In genomic region chr16:2857451-2858244, GRCh38 we compare ENCODE assay signal across 10 cellular contexts. TPM values are rescaled to one million over a fixed set of nuclear protein-coding genes. Genes with fewer than 3 reads are reported as not detected.
DNase-seq lines count a peak whose midpoint lies in the region; ATAC-seq and TF ChIP-seq lines count a peak whose summit lies in the region.
"Had no signal": no experiment of that assay in that cellular context is flagged by ENCODE, and none has a peak within 500 bp of the region (broad histone marks: within the 10 kb centered on the region; RNA-seq: fewer than 3 reads in every experiment).

Gene PRSS22, minus strand, starts transcription at chr16:2858170. Its CDS starts 66 bp downstream, at chr16:2858104.

- peak within 1 kb of the TSS in 1 of 10 experiments; percentile 15; a peak in 3 of 20 replicates for H3K4me3 ChIP-seq in BLaER1 treated with 17β-estradiol and CSF1 and Interleukin-3, amounts not matched to agents 10 nM and 100 nM
- H3K4me3 ChIP-seq in HUES64 (ENCODE audit: low read length) (peak within 1 kb of the TSS; percentile 47), breast epithelium (peak within 1 kb of the TSS in 2 of 3 donors; percentile 54 to 67), mucosa of descending colon (no peak within 1 kb of the TSS)

- no peak within 1 kb of the TSS for H3K27ac ChIP-seq in BLaER1 treated with 17β-estradiol and CSF1 and Interleukin-3, amounts not matched to agents 10 nM and 100 nM
- H3K27ac ChIP-seq in HUES64 (ENCODE audit: low read depth, low read length): no peak within 1 kb of the TSS
- H3K27ac ChIP-seq in breast epithelium: peak within 1 kb of the TSS; percentile 91 to 93

- peaks cover 0 to 8% (median 0%) of the 10 kb centered on the region in 11 experiments; a peak in 2 of 22 replicates for H4K20me1 ChIP-seq in BLaER1 treated with 17β-estradiol and CSF1 and Interleukin-3, amounts not matched to agents 10 nM and 100 nM

- intact Hi-C loops in breast epithelium (cut with DNase I; ENCODE audit: low total_unique reads) (loop anchor here (10.0 kb wide), 1 partner anchor 103 kb away; the partner anchor contains the start of gene SRRM2), mucosa of descending colon (cut with DNase I, micrococcal nuclease) (no loop called here)

- H3K9ac ChIP-seq in BLaER1 treated with 17β-estradiol and CSF1 and Interleukin-3, amounts not matched to agents 10 nM and 100 nM: 0 out of 22 replicates have a peak within 1 kb of the TSS, but pooled peaks of 1 of the 11 experiments have one; percentile 5
- no peak within 1 kb of the TSS for H3K9ac ChIP-seq in HUES64 (ENCODE audit: low read depth, low read length)

- no peaks in the 10 kb centered on the region for H3K36me3 ChIP-seq in BLaER1 treated with 17β-estradiol and CSF1 and Interleukin-3, amounts not matched to agents 10 nM and 100 nM
- no peaks in the 10 kb centered on the region for H3K36me3 ChIP-seq in HUES64 (ENCODE audit: insufficient read depth, low read length)
- no peaks in the 10 kb centered on the region for H3K36me3 ChIP-seq in breast epithelium
- H3K36me3 ChIP-seq in mucosa of descending colon (ENCODE audit: low read depth): no peaks in the 10 kb centered on the region

- peaks cover 7 to 31% (median 17%) of the 10 kb centered on the region in 10 experiments; a peak in 14 of 20 replicates for H3K4me1 ChIP-seq in BLaER1 treated with 17β-estradiol and CSF1 and Interleukin-3, amounts not matched to agents 10 nM and 100 nM
- H3K4me1 ChIP-seq in HUES64 (ENCODE audit: insufficient read depth, low read length) (no peaks in the 10 kb centered on the region), breast epithelium (no peaks in the 10 kb centered on the region), mucosa of descending colon (ENCODE audit: low read depth) (peaks cover 5% of the 10 kb centered on the region)

- H3K4me2 ChIP-seq in BLaER1 treated with 17β-estradiol and CSF1 and Interleukin-3, amounts not matched to agents 10 nM and 100 nM: peak within 1 kb of the TSS; percentile 22 to 59 (median 41); a peak in 21 of 22 replicates

- H3K9me3 ChIP-seq in BLaER1 treated with 17β-estradiol and CSF1 and Interleukin-3, amounts not matched to agents 10 nM and 100 nM (replicated peaks in 1 of 11): peaks cover 25 to 45% (median 40%) of the 10 kb centered on the region in 11 experiments
- H3K9me3 ChIP-seq in HUES64 (ENCODE audit: insufficient read depth, low read depth, low read length) (peaks cover 16% of the 10 kb centered on the region), breast epithelium (peaks cover 0 to 12% of the 10 kb centered on the region in 2 donors), mucosa of descending colon (peaks cover 7% of the 10 kb centered on the region)

- TF ChIP-seq POLR2A in breast epithelium (IDR thresholded peaks at IDR 0.05): no peak

- WGBS in HUES64: 8% methylated on average over 42 of the region's 42 CpGs

- DNase-seq in breast epithelium (ENCODE audit: low spot score in 2 of 2) (peak; percentile 78), mucosa of descending colon (peak; percentile 51 to 79 (median 77))
- DNase-seq: MV-4-11 had no signal

- peak; percentile 72 for ATAC-seq in mucosa of descending colon
- ATAC-seq in GM18511 (IDR thresholded peaks at IDR 0.05; ENCODE audit: unreplicated experiment): no peak
- no peak for ATAC-seq in HG02970 (IDR thresholded peaks at IDR 0.05; ENCODE audit: low FRiP score, unreplicated experiment)
- no peak for ATAC-seq in GM19328 (IDR thresholded peaks at IDR 0.05; ENCODE audit: unreplicated experiment)
- no peak for ATAC-seq in GM18861 (IDR thresholded peaks at IDR 0.05; ENCODE audit: unreplicated experiment)

- H3K27me3 ChIP-seq in BLaER1 treated with 17β-estradiol and CSF1 and Interleukin-3, amounts not matched to agents 10 nM and 100 nM: peaks cover 40 to 63% (median 54%) of the 10 kb centered on the region in 11 experiments
- H3K27me3 ChIP-seq in HUES64 (ENCODE audit: insufficient read depth, low read length): peaks cover 25% of the 10 kb centered on the region
- no peaks in the 10 kb centered on the region for H3K27me3 ChIP-seq in breast epithelium

- TF ChIP-seq CTCF in breast epithelium (IDR thresholded peaks at IDR 0.05) (no peak), mucosa of descending colon (IDR thresholded peaks at IDR 0.05) (no peak)

RNA-seq across cellular contexts. Expression of gene PRSS22, which starts in this region (rescaled TPM):
- 0.45 TPM for polyA plus RNA-seq in HUES64 (2013, experiment 1 of 2)
- 0.38 TPM for polyA plus RNA-seq in HUES64 (2013, experiment 2 of 2)
- total RNA-seq in breast epithelium (10 to 100 TPM in 2 of 3 donors, not detected in 1; 13.6 to 18.7 TPM), mucosa of descending colon (10 to 100 TPM in 1 of 3 donors, 1 to 10 TPM in 2; 1.6 to 29.0 (median 1.9) TPM)
- polyA plus RNA-seq: neural cell had no signal

Comparison
In these comparisons a context has a peak if more than half of its experiments do, and no peak if none do; other contexts are left out.
1. H3K27ac ChIP-seq: peak in breast epithelium (2 of 2); none in BLaER1 treated with 17β-estradiol and CSF1 and Interleukin-3, amounts not matched to agents 10 nM and 100 nM (0 of 11) and HUES64 (single experiment).